In genomic region chrX:16212436-16212835, GRCh38 we compare ENCODE assay signal across 10 cellular contexts. TPM values are rescaled to one million over a fixed set of nuclear protein-coding genes. Genes with fewer than 3 reads are reported as not detected.
A peak's percentile ranks its signal among the peaks of the same experiment; 100 is the strongest.
DNase-seq lines count a peak whose midpoint lies in the region; ATAC-seq, FAIRE-seq and TF ChIP-seq lines count a peak whose summit lies in the region.
"Had no signal": no experiment of that assay in that cellular context is flagged by ENCODE, and none has a peak within 500 bp of the region (broad histone marks: within the 10 kb centered on the region; RNA-seq: fewer than 3 reads in every experiment).

No MANE protein-coding gene starts in this region.

- no peak overlapping the region for H3K4me3 Mint-ChIP-seq in chondrocyte (ENCODE audit: unreplicated experiment)

- peaks cover 9% of the 10 kb centered on the region for H3K4me1 Mint-ChIP-seq in chondrocyte (ENCODE audit: low read depth)

- no peak overlapping the region for H2BK5ac ChIP-seq in trophoblast cell (ENCODE audit: low read depth, low read length, poor library complexity)

- FAIRE-seq in pancreas (lab: Jason Lieb, UNC): no peak
- FAIRE-seq: kidney had no signal

- no peak overlapping the region for H2BK12ac ChIP-seq in trophoblast cell (ENCODE audit: low read length)

- H3K9me3 Mint-ChIP-seq in chondrocyte (ENCODE audit: low read depth): peaks cover 5% of the 10 kb centered on the region

- no peak overlapping the region for H3K14ac ChIP-seq in trophoblast cell (ENCODE audit: low read length)

- intact Hi-C loops in pancreas (cut with DNase I): no loop called here

- no peaks in the 10 kb centered on the region for H3K79me2 ChIP-seq in trophoblast cell (ENCODE audit: control insufficient read depth, insufficient read depth, low read length, poor library complexity)

- H3K4me3 ChIP-seq in pancreas (no peak overlapping the region), trophoblast cell (ENCODE audit: low read depth, low read length) (no peak overlapping the region)

- peak; percentile 26; the same call in 1 of the 2 replicates for TF ChIP-seq CTCF in LNCAP (IDR thresholded peaks at IDR 0.05)
- TF ChIP-seq CTCF in chondrocyte (IDR thresholded peaks at IDR 0.05): peak; percentile 70
- no peak for TF ChIP-seq CTCF in pancreas (IDR thresholded peaks at IDR 0.05)

- H3K36me3 ChIP-seq in pancreas (no peaks in the 10 kb centered on the region), trophoblast cell (ENCODE audit: control insufficient read depth in 1 of 2, insufficient read depth in 2 of 2, low read length in 2 of 2) (no peaks in the 10 kb centered on the region)

- no peaks in the 10 kb centered on the region for H3K27me3 ChIP-seq in pancreas
- H3K27me3 ChIP-seq in trophoblast cell (ENCODE audit: insufficient read depth, low read length): no peaks in the 10 kb centered on the region

- no peak overlapping the region for H3K4ac ChIP-seq in trophoblast cell (ENCODE audit: low read depth, low read length)

- H2AFZ ChIP-seq in trophoblast cell (ENCODE audit: insufficient read depth, low read length, poor library complexity): no peak overlapping the region

- no peak overlapping the region for H3K4me2 ChIP-seq in trophoblast cell (ENCODE audit: low read length)

- H4K8ac ChIP-seq in trophoblast cell (ENCODE audit: low read depth, low read length): no peak overlapping the region

- no peak overlapping the region for H3K23ac ChIP-seq in trophoblast cell (ENCODE audit: low read length)

- H2AK5ac ChIP-seq in trophoblast cell (ENCODE audit: low read length): no peak overlapping the region

- H3K36me3 Mint-ChIP-seq in chondrocyte (ENCODE audit: low read depth): no peaks in the 10 kb centered on the region

- H4K91ac ChIP-seq in trophoblast cell (ENCODE audit: low read depth, low read length): no peak overlapping the region

- no peaks in the 10 kb centered on the region for H3K79me1 ChIP-seq in trophoblast cell (ENCODE audit: low read length)

- no peak overlapping the region for H3K27ac Mint-ChIP-seq in chondrocyte (ENCODE audit: unreplicated experiment)

- H2BK120ac ChIP-seq in trophoblast cell (ENCODE audit: insufficient read depth, low read length, poor library complexity): no peak overlapping the region

- no peak overlapping the region for H4K12ac ChIP-seq in trophoblast cell (ENCODE audit: low read depth, low read length)

- peak; percentile 77 to 96 (median 88) for ATAC-seq in pancreas

- H3K4me1 ChIP-seq in pancreas (no peaks in the 10 kb centered on the region), trophoblast cell (ENCODE audit: control insufficient read depth in 1 of 2, insufficient read depth in 2 of 2, low read length in 2 of 2) (no peaks in the 10 kb centered on the region)

- H3K18ac ChIP-seq in trophoblast cell (ENCODE audit: low read length): no peak overlapping the region

- H3K9ac ChIP-seq in trophoblast cell (ENCODE audit: low read length): no peak overlapping the region

- no peaks in the 10 kb centered on the region for H3K27me3 Mint-ChIP-seq in chondrocyte (ENCODE audit: low read depth)

- DNase-seq in DMS153 (lab: John Stamatoyannopoulos, UW) (peak; percentile 1), DMS153 treated with DMSO at 0.1 percent for 48 hours (lab: John Stamatoyannopoulos, UW; ENCODE audit: unreplicated experiment) (no peak), chondrocyte (ENCODE audit: low spot score) (no peak), pancreas (peak in 5 of 6 donors; percentile 19 to 28 (median 24)), GF-D8 (lab: John Stamatoyannopoulos, UW) (no peak), trophoblast cell (no peak), NCI-H2081 treated with DMSO at 0.1 percent for 48 hours (lab: John Stamatoyannopoulos, UW) (no peak)
- DNase-seq: kidney had no signal

- H3K27ac ChIP-seq in pancreas: no peak overlapping the region
- H3K27ac ChIP-seq in trophoblast cell (ENCODE audit: low read depth, low read length): no peak overlapping the region

- H3K9me3 ChIP-seq in pancreas: no peaks in the 10 kb centered on the region
- no peaks in the 10 kb centered on the region for H3K9me3 ChIP-seq in trophoblast cell (ENCODE audit: insufficient read depth, low read depth, low read length)

RNA-seq across cellular contexts. Expression of gene MAGEB17, which starts 45.2 kb away (rescaled TPM):
- total RNA-seq in chondrocyte (not detected in 3 replicates), pancreas (1 to 10 TPM in 1 of 6 donors, under 1 TPM in 5; 0.19 to 2.2 (median 0.53) TPM)
- polyA plus RNA-seq in pancreas: 1 to 10 TPM in 1 of 2 donors, under 1 TPM in 1; 0.66 to 2.2 TPM
- polyA plus RNA-seq in trophoblast cell (2013): 0.03 TPM in 1 of 2 replicates, not detected in the other
- total RNA-seq: kidney; T-helper 1 cell treated with Interleukin-12 subunit alpha and Interleukin-12 subunit beta and Interleukin-4 antibody, amounts not matched to agents 30 ng/mL and 1 ng/mL, for 36 hours had no signal

Comparison
In these comparisons a context has a peak if more than half of its experiments do, and no peak if none do; other contexts are left out.
1. DNase-seq: peak in DMS153 (single experiment) and pancreas (5 of 6); none in DMS153 treated with DMSO at 0.1 percent for 48 hours (single experiment), chondrocyte (single experiment), GF-D8 (single experiment), trophoblast cell (0 of 2) and NCI-H2081 treated with DMSO at 0.1 percent for 48 hours (single experiment).
2. CTCF ChIP-seq: peak in LNCAP (single experiment) and chondrocyte (single experiment); none in pancreas (0 of 4).